ENCODE assay signal across 30 cellular contexts in genomic region chr1:190699165-190699564, GRCh38.
"Had no signal": no experiment of that assay in that cellular context is flagged by ENCODE, and none has a peak within 500 bp of the region (broad histone marks: within the 10 kb centered on the region; RNA-seq: fewer than 3 reads in every experiment).

No MANE protein-coding gene starts in this region.

- H3K27me3 Mint-ChIP-seq: activated CD4-positive, alpha-beta memory T cell treated with anti-CD3 and anti-CD28 coated beads, Interleukin-2, amount 10 ng/mL, durations not matched to agents 7 days and 5 days; activated T-cell treated with anti-CD3 and anti-CD28 coated beads, Interleukin-2, amount 50 U/mL, for 24 hours had no signal

- H3K27ac ChIP-seq: brain microvascular endothelial cell, SJCRH30, SK-N-MC had no signal

- ATAC-seq: activated CD4-positive, CD25-positive, alpha-beta regulatory T cell treated with anti-CD3 and anti-CD28 coated beads, Interleukin-2, amount 50 U/mL, for 24 hours; activated naive CD4-positive, alpha-beta T cell treated with anti-CD3 and anti-CD28 coated beads, Interleukin-2, amount 50 U/mL, for 72 hours; Panc1 had no signal

- H3K36me3 ChIP-seq: brain microvascular endothelial cell, MG63, SJCRH30 had no signal

- H3K36me3 Mint-ChIP-seq: activated naive CD4-positive, alpha-beta T cell treated with anti-CD3 and anti-CD28 coated beads, Interleukin-2, amount 50 U/mL, for 72 hours; WTC11 had no signal

- H3K27me3 ChIP-seq: brain microvascular endothelial cell, MG63, SJCRH30 had no signal

- DNase-seq: activated CD4-positive, alpha-beta memory T cell treated with anti-CD3 and anti-CD28 coated beads, Interleukin-2, amount 10 ng/mL, durations not matched to agents 7 days and 5 days; activated CD4-positive, alpha-beta T cell treated with anti-CD3 and anti-CD28 coated beads for 4 hours; activated CD4-positive, alpha-beta T cell treated with anti-CD3 and anti-CD28 coated beads, Interleukin-2, amount 50 U/mL, for 1 hour; activated gamma-delta T cell treated with Interleukin-2 at 50 U/mL for 16 hours; activated naive CD4-positive, alpha-beta T cell treated with anti-CD3 and anti-CD28 coated beads for 36 hours; activated T-cell treated with anti-CD3 and anti-CD28 coated beads, Interleukin-2, amount 50 U/mL, for 24 hours; amniotic stem cell; aorta; brain microvascular endothelial cell; central memory CD4-positive, alpha-beta T cell; Kasumi-1; KG1; MG63; NCI-H1092; NCI-H1436 treated with DMSO at 0.1 percent for 48 hours; NCI-H1694 treated with DMSO at 0.1 percent for 48 hours; NCI-H2029; NCI-H345; NCI-H510A; NCI-H526; NCI-H748 treated with DMSO at 0.1 percent for 48 hours; SHP77; SJCRH30 had no signal

- H3K4me3 Mint-ChIP-seq: activated CD4-positive, alpha-beta memory T cell treated with anti-CD3 and anti-CD28 coated beads, Interleukin-2, amount 10 ng/mL, durations not matched to agents 7 days and 5 days; activated naive CD4-positive, alpha-beta T cell treated with anti-CD3 and anti-CD28 coated beads for 36 hours; activated T-cell treated with anti-CD3 and anti-CD28 coated beads, Interleukin-2, amount 50 U/mL, for 24 hours; T-helper 1 cell treated with Interleukin-12 subunit alpha and Interleukin-12 subunit beta and Interleukin-4 antibody, amounts not matched to agents 30 μg/mL and 1 μg/mL, for 36 hours; T-helper 2 cell treated with Interferon-gamma antibody and Interleukin-4, amounts not matched to agents 5 μg/mL and 100 μg/mL, for 36 hours; WTC11 had no signal

- H3K4me1 ChIP-seq: SJCRH30 had no signal

- H3K9me3 ChIP-seq: MG63, SJCRH30 had no signal

- H3K4me1 Mint-ChIP-seq: activated CD4-positive, alpha-beta memory T cell treated with anti-CD3 and anti-CD28 coated beads, Interleukin-2, amount 10 ng/mL, durations not matched to agents 7 days and 5 days had no signal

- H3K4me3 ChIP-seq: MG63, SJCRH30, SK-N-MC had no signal

- H3K27ac Mint-ChIP-seq: activated CD4-positive, alpha-beta memory T cell treated with anti-CD3 and anti-CD28 coated beads, Interleukin-2, amount 10 ng/mL, durations not matched to agents 7 days and 5 days; activated naive CD4-positive, alpha-beta T cell treated with anti-CD3 and anti-CD28 coated beads for 36 hours; activated naive CD4-positive, alpha-beta T cell treated with anti-CD3 and anti-CD28 coated beads, Interleukin-2, amount 50 U/mL, for 72 hours; activated T-cell treated with anti-CD3 and anti-CD28 coated beads, Interleukin-2, amount 50 U/mL, for 24 hours; T-helper 1 cell treated with Interleukin-12 subunit alpha and Interleukin-12 subunit beta and Interleukin-4 antibody, amounts not matched to agents 30 μg/mL and 1 μg/mL, for 36 hours; T-helper 2 cell treated with Interferon-gamma antibody and Interleukin-4, amounts not matched to agents 5 μg/mL and 100 μg/mL, for 36 hours; WTC11 had no signal
